Comparison of ENCODE assay signal across 1 cellular context in genomic region chr14:69191340-69192111, GRCh38.
TF ChIP-seq lines count a peak whose summit lies in the region.

TSS of gene EXD2 (plus strand) at chr14:69191498. CDS start at chr14:69209471, 17,973 bp downstream.

TF ChIP-seq in K562, 482 proteins besides CTCF, POLR2A, EP300 and RAD21 (continued from another document and continues in another):
- no peak for TF ChIP-seq IRF1 (CRISPR knock-in tag; IDR thresholded peaks at IDR 0.05; ENCODE audit: borderline replicate concordance)
- TF ChIP-seq HBP1 (CRISPR knock-in tag; IDR thresholded peaks at IDR 0.05): no peak
- TF ChIP-seq ZNF785 (CRISPR knock-in tag; IDR thresholded peaks at IDR 0.05): no peak
- peak; percentile 48; the same call in 1 of the 2 replicates for TF ChIP-seq MBD2 (IDR thresholded peaks at IDR 0.05; ENCODE audit: borderline replicate concordance, low read depth)
- no peak for TF ChIP-seq ZNF324 (CRISPR knock-in tag; IDR thresholded peaks at IDR 0.05)
- no peak for TF ChIP-seq CEBPB (tag; IDR thresholded peaks at IDR 0.05)
- TF ChIP-seq HDAC6 (IDR thresholded peaks at IDR 0.05; ENCODE audit: low read depth, low read length): no peak
- TF ChIP-seq ZFP30 (CRISPR knock-in tag; IDR thresholded peaks at IDR 0.05; ENCODE audit: borderline replicate concordance): no peak
- TF ChIP-seq ZNF280A (IDR thresholded peaks at IDR 0.05; ENCODE audit: low read depth, partially characterized antibody): no peak
- TF ChIP-seq FOXA1 (IDR thresholded peaks at IDR 0.05; ENCODE audit: borderline replicate concordance): no peak
- TF ChIP-seq NRF1 (conservative IDR thresholded peaks at IDR 0.05 in 1 of 2, IDR thresholded peaks at IDR 0.05 in 1 of 2): peak; percentile 53 to 62
- peak; percentile 32; the same call in 1 of the 2 replicates for TF ChIP-seq L3MBTL2 (IDR thresholded peaks at IDR 0.05)
- TF ChIP-seq BACH1 (tag; IDR thresholded peaks at IDR 0.05): no peak
- no peak for TF ChIP-seq THAP7 (CRISPR knock-in tag; IDR thresholded peaks at IDR 0.05)
- no peak for TF ChIP-seq SP2 (IDR thresholded peaks at IDR 0.05; ENCODE audit: extremely low read depth, low read depth, low read length, poor library complexity, severe bottlenecking)
- TF ChIP-seq ZHX1 (conservative IDR thresholded peaks at IDR 0.05; ENCODE audit: low read length): no peak
- peak; percentile 71 to 78; a peak in 2 of 4 replicates for TF ChIP-seq SIN3A (IDR thresholded peaks at IDR 0.05; ENCODE audit: borderline replicate concordance in 2 of 2, control insufficient read depth in 1 of 2, low read depth in 2 of 2, low read length in 2 of 2)
- TF ChIP-seq TBP (optimal IDR thresholded peaks at IDR 0.05; ENCODE audit: low read depth, low read length): peak; percentile 65
- TF ChIP-seq CHD1 (IDR thresholded peaks at IDR 0.05; ENCODE audit: low read length): no peak
- peak; percentile 85 for TF ChIP-seq PHF20 (IDR thresholded peaks at IDR 0.05; ENCODE audit: partially characterized antibody)
- TF ChIP-seq TARDBP (IDR thresholded peaks at IDR 0.05): no peak
- no peak for TF ChIP-seq ELK1 (CRISPR knock-in tag; IDR thresholded peaks at IDR 0.05)
- no peak for TF ChIP-seq NELFE (IDR thresholded peaks at IDR 0.05; ENCODE audit: insufficient read depth, insufficient read length)
- no peak for TF ChIP-seq ZNF280B (CRISPR knock-in tag; IDR thresholded peaks at IDR 0.05)
- TF ChIP-seq SAP30 (IDR thresholded peaks at IDR 0.05; ENCODE audit: borderline replicate concordance, insufficient read depth, low read depth, low read length, poor library complexity, severe bottlenecking): no peak
- no peak for TF ChIP-seq MCM2 (IDR thresholded peaks at IDR 0.05; ENCODE audit: low read depth)
- peak; percentile 43; the same call in 1 of the 2 replicates for TF ChIP-seq CREB1 (IDR thresholded peaks at IDR 0.05)
- TF ChIP-seq CREB1 (CRISPR knock-in tag; IDR thresholded peaks at IDR 0.05): no peak
- no peak for TF ChIP-seq PREB (CRISPR knock-in tag; IDR thresholded peaks at IDR 0.05)
- no peak for TF ChIP-seq RBM39 (optimal IDR thresholded peaks at IDR 0.05; ENCODE audit: low read depth, low read length)
- no peak for TF ChIP-seq ZNF644 (tag; IDR thresholded peaks at IDR 0.05; ENCODE audit: low read depth)
- TF ChIP-seq SRF (CRISPR knock-in tag; IDR thresholded peaks at IDR 0.05): no peak
- peak; percentile 53; the same call in 1 of the 2 replicates for TF ChIP-seq ZNF395 (CRISPR knock-in tag; IDR thresholded peaks at IDR 0.05)
- TF ChIP-seq HMGN3 (IDR thresholded peaks at IDR 0.05; ENCODE audit: borderline replicate concordance, extremely low read depth, insufficient read length, low read depth, low read length): no peak
- TF ChIP-seq ZNF398 (CRISPR knock-in tag; IDR thresholded peaks at IDR 0.05): no peak
- no peak for TF ChIP-seq ZNF134 (CRISPR knock-in tag; conservative IDR thresholded peaks at IDR 0.05)
- no peak for TF ChIP-seq CBX1 (IDR thresholded peaks at IDR 0.05; ENCODE audit: low read depth)
- no peak for TF ChIP-seq ZBED1 (IDR thresholded peaks at IDR 0.05)
- no peak for TF ChIP-seq SMARCB1 (IDR thresholded peaks at IDR 0.05; ENCODE audit: insufficient read length, low read depth)
- TF ChIP-seq RREB1 (CRISPR knock-in tag; IDR thresholded peaks at IDR 0.05): no peak
